Comparison of ENCODE assay signal across 2 cellular contexts in genomic region chr6:169071394-169071793, GRCh38.
TF ChIP-seq lines count a peak whose summit lies in the region.

No MANE protein-coding gene starts in this region.

TF ChIP-seq in K562, 482 proteins besides CTCF, POLR2A, EP300 and RAD21:
- TF ChIP-seq SRSF7 (optimal IDR thresholded peaks at IDR 0.05; ENCODE audit: low read depth, low read length) (no peak), RAD51 (IDR thresholded peaks at IDR 0.05; ENCODE audit: borderline replicate concordance, low read depth) (peak; percentile 82; the same call in 1 of the 2 replicates), KLF6 (CRISPR knock-in tag; IDR thresholded peaks at IDR 0.05; ENCODE audit: borderline replicate concordance) (no peak), ZNF212 (CRISPR knock-in tag; IDR thresholded peaks at IDR 0.05) (no peak), USF1 (CRISPR knock-in tag; IDR thresholded peaks at IDR 0.05) (peak; percentile 46; the same call in 1 of the 2 replicates), HLTF (IDR thresholded peaks at IDR 0.05) (no peak), PHF21A (IDR thresholded peaks at IDR 0.05; ENCODE audit: borderline replicate concordance, low read depth) (no peak), PTRF (tag; IDR thresholded peaks at IDR 0.05) (no peak), FOXK2 (conservative IDR thresholded peaks at IDR 0.05 in 1 of 2, IDR thresholded peaks at IDR 0.05 in 1 of 2; ENCODE audit: low read depth in 2 of 2) (no peak), IRF9 (tag; IDR thresholded peaks at IDR 0.05) (no peak), CREM (IDR thresholded peaks at IDR 0.05; ENCODE audit: low read depth) (no peak), ZBTB2 (IDR thresholded peaks at IDR 0.05) (no peak), MLX (CRISPR knock-in tag; conservative IDR thresholded peaks at IDR 0.05) (no peak), HNRNPUL1 (IDR thresholded peaks at IDR 0.05; ENCODE audit: low read length) (no peak), NFXL1 (CRISPR knock-in tag; IDR thresholded peaks at IDR 0.05) (no peak), CREB3 (tag; conservative IDR thresholded peaks at IDR 0.05; ENCODE audit: low read depth) (no peak), ZNF174 (CRISPR knock-in tag; IDR thresholded peaks at IDR 0.05) (no peak), CBFA2T2 (conservative IDR thresholded peaks at IDR 0.05) (peak; percentile 42), TFE3 (CRISPR knock-in tag; IDR thresholded peaks at IDR 0.05) (peak; percentile 92), USF2 (CRISPR knock-in tag; IDR thresholded peaks at IDR 0.05) (peak; percentile 42), ZNF165 (CRISPR knock-in tag; IDR thresholded peaks at IDR 0.05; ENCODE audit: borderline replicate concordance) (no peak), BHLHE40 (IDR thresholded peaks at IDR 0.05; ENCODE audit: low read length) (no peak)

TF ChIP-seq in GM23338, 12 proteins besides CTCF, POLR2A, EP300 and RAD21:
- TF ChIP-seq JUNB (IDR thresholded peaks at IDR 0.05; ENCODE audit: unreplicated experiment), result no peak
- no peak for TF ChIP-seq ZNF462 (CRISPR knock-in tag; IDR thresholded peaks at IDR 0.05)
- TF ChIP-seq POLR2AphosphoS5 (IDR thresholded peaks at IDR 0.05; ENCODE audit: low read depth), result no peak
- TF ChIP-seq ZNF331 (CRISPR knock-in tag; IDR thresholded peaks at IDR 0.05; ENCODE audit: low read depth), result no peak
- TF ChIP-seq REST (IDR thresholded peaks at IDR 0.05; ENCODE audit: unreplicated experiment), result no peak
- TF ChIP-seq CREB1 (CRISPR knock-in tag; IDR thresholded peaks at IDR 0.05; ENCODE audit: low read depth), result no peak
- TF ChIP-seq NANOG (IDR thresholded peaks at IDR 0.05; ENCODE audit: borderline replicate concordance), result no peak
